27 cellular contexts compared by ENCODE assay signal in genomic region chr6:128069180-128069579, GRCh38.
DNase-seq lines count a peak whose midpoint lies in the region; ATAC-seq, FAIRE-seq and TF ChIP-seq lines count a peak whose summit lies in the region.
"Had no signal": no experiment of that assay in that cellular context is flagged by ENCODE, and none has a peak within 500 bp of the region (broad histone marks: within the 10 kb centered on the region; RNA-seq: fewer than 3 reads in every experiment).

No MANE protein-coding gene starts in this region.

- intact Hi-C loops in left ventricle myocardium inferior (cut with micrococcal nuclease): no loop called here
- intact Hi-C loops in left cardiac atrium (cut with DNase I): loop anchor here in 1 of 2 donors (5.0 kb wide), 1 partner anchor 453 kb away; the partner anchor contains the start of gene PTPRK

- H3K4me1 ChIP-seq in left ventricle myocardium inferior: peaks cover 21% of the 10 kb centered on the region
- no peaks in the 10 kb centered on the region for H3K4me1 ChIP-seq in SK-N-SH (ENCODE audit: control insufficient read depth in 1 of 2, insufficient read depth in 2 of 2, low read depth in 1 of 2, low read length in 1 of 2)
- H3K4me1 ChIP-seq: right atrium auricular region, testis, vagina had no signal

- peaks cover 3% of the 10 kb centered on the region for H3F3A ChIP-seq in SK-N-SH (replicated peaks; ENCODE audit: insufficient read depth)

- CTCF ChIA-PET in SK-N-SH (lab: Yijun Ruan, JAX): no interaction called here

- H3K36me3 ChIP-seq in left ventricle myocardium inferior (peaks cover 10% of the 10 kb centered on the region), SK-N-SH (replicated peaks in 1 of 2; ENCODE audit: control insufficient read depth in 1 of 2, insufficient read depth in 2 of 2, low read length in 1 of 2) (peaks cover 4% of the 10 kb centered on the region in 2 experiments)
- H3K36me3 ChIP-seq: cardiac muscle cell, ovary, right atrium auricular region, vagina had no signal

- H3K4me2 ChIP-seq in SK-N-SH: no peak overlapping the region

- WGBS in SK-N-SH (ENCODE audit: low lambda C conversion rate): 78% methylated on average over 2 of the region's 2 CpGs

- no peak for TF ChIP-seq RAD21 in SK-N-SH (IDR thresholded peaks at IDR 0.05; ENCODE audit: low read length)

- no peaks in the 10 kb centered on the region for H3K79me2 ChIP-seq in SK-N-SH (ENCODE audit: insufficient read depth)

- no peak overlapping the region for H2AFZ ChIP-seq in SK-N-SH (ENCODE audit: low read depth)

- H3K27ac ChIP-seq in left ventricle myocardium inferior (replicated peaks): peak overlapping the region; percentile 54
- H3K27ac ChIP-seq in SK-N-SH (ENCODE audit: low read depth in 2 of 2, low read length in 1 of 2): peak overlapping the region in 1 of 2 experiments; percentile 41; a peak in 2 of 4 replicates
- H3K27ac ChIP-seq: cardiac muscle cell, ovary, testis, vagina had no signal

- no peaks in the 10 kb centered on the region for H4K20me1 ChIP-seq in SK-N-SH (ENCODE audit: insufficient read depth)

- no peak for TF ChIP-seq EP300 in SK-N-SH (IDR thresholded peaks at IDR 0.05; ENCODE audit: borderline replicate concordance in 1 of 2, low read depth in 1 of 2, low read length in 1 of 2)

- no peak for FAIRE-seq in GM12892 (lab: Jason Lieb, UNC)
- FAIRE-seq: endothelial cell of umbilical vein, GM12891, HepG2 had no signal

- POLR2A ChIA-PET in SK-N-SH (lab: Yijun Ruan, JAX): no interaction called here

- no peak overlapping the region for H3K4me3 ChIP-seq in left ventricle myocardium inferior
- no peak overlapping the region for H3K4me3 ChIP-seq in SK-N-SH (ENCODE audit: low read depth in 2 of 2, low read length in 1 of 2)
- H3K4me3 ChIP-seq: cardiac muscle cell, ovary, right atrium auricular region, testis, vagina had no signal

- TF ChIP-seq CTCF in left ventricle myocardium inferior (IDR thresholded peaks at IDR 0.05; ENCODE audit: borderline replicate concordance) (no peak), SK-N-SH (IDR thresholded peaks at IDR 0.05) (no peak)

- H3K9ac ChIP-seq in SK-N-SH: no peak overlapping the region

- H3K9me2 ChIP-seq in SK-N-SH: no peaks in the 10 kb centered on the region

- no peak for TF ChIP-seq POLR2A in GM12892 (IDR thresholded peaks at IDR 0.05; ENCODE audit: low read depth, low read length)

- no peak for ATAC-seq in left cardiac atrium
- no peak for ATAC-seq in GM19397 (IDR thresholded peaks at IDR 0.05; ENCODE audit: unreplicated experiment)
- ATAC-seq: HepG2, left colon, natural killer cell had no signal

- H3K9me3 ChIP-seq in left ventricle myocardium inferior (replicated peaks) (no peaks in the 10 kb centered on the region), SK-N-SH (no peaks in the 10 kb centered on the region)
- H3K9me3 ChIP-seq: ovary, right atrium auricular region, testis, vagina had no signal

- no peak for DNase-seq in left ventricle myocardium inferior
- no peak for DNase-seq in left cardiac atrium
- DNase-seq in SK-N-SH: no peak
- DNase-seq in fibroblast of gingiva (ENCODE audit: low read depth): peak; percentile 59
- DNase-seq in GM12892 (ENCODE audit: insufficient read length): no peak
- DNase-seq in NCI-H2081 treated with DMSO at 0.1 percent for 48 hours (lab: John Stamatoyannopoulos, UW): no peak
- no peak for DNase-seq in NCI-H1105 treated with DMSO at 0.1 percent for 48 hours (lab: John Stamatoyannopoulos, UW)
- DNase-seq: activated CD4-positive, alpha-beta T cell treated with anti-CD3 and anti-CD28 coated beads for 48 hours; activated naive CD8-positive, alpha-beta T cell treated with anti-CD3 and anti-CD28 coated beads, Interleukin-2, amount 10 ng/mL, durations not matched to agents 7 days and 5 days; dermis blood vessel endothelial cell; left colon; mesendoderm; natural killer cell; NCI-H1417; NCI-H2171; NCI-H82; ovary; SHP77; T-helper 1 cell; testis had no signal

- no peaks in the 10 kb centered on the region for H3K27me3 ChIP-seq in left ventricle myocardium inferior (ENCODE audit: low read depth)
- H3K27me3 ChIP-seq in SK-N-SH (ENCODE audit: insufficient read depth): no peaks in the 10 kb centered on the region
- H3K27me3 ChIP-seq: cardiac muscle cell, ovary, right atrium auricular region, testis, vagina had no signal

TF ChIP-seq in SK-N-SH, 30 proteins besides CTCF, POLR2A, EP300 and RAD21 (continues in another document):
- TF ChIP-seq ELF1 (IDR thresholded peaks at IDR 0.05) (no peak), SMC3 (IDR thresholded peaks at IDR 0.05; ENCODE audit: low read depth, low read length) (no peak), IRF3 (IDR thresholded peaks at IDR 0.05; ENCODE audit: low read depth, low read length) (no peak), YY1 (IDR thresholded peaks at IDR 0.05; ENCODE audit: low read depth) (no peak), POLR2AphosphoS5 (IDR thresholded peaks at IDR 0.05; ENCODE audit: low read depth, low read length) (no peak), RCOR1 (IDR thresholded peaks at IDR 0.05; ENCODE audit: low read length) (no peak), TCF12 (IDR thresholded peaks at IDR 0.05) (peak; percentile 14; the same call in 1 of the 2 replicates), MAX (IDR thresholded peaks at IDR 0.05; ENCODE audit: low read depth) (no peak), USF2 (IDR thresholded peaks at IDR 0.05; ENCODE audit: borderline replicate concordance, low read depth, low read length) (no peak), SIN3A (IDR thresholded peaks at IDR 0.05; ENCODE audit: borderline replicate concordance, low read depth, low read length) (no peak), NRF1 (IDR thresholded peaks at IDR 0.05; ENCODE audit: low read depth, low read length) (no peak), TAF1 (IDR thresholded peaks at IDR 0.05; ENCODE audit: borderline replicate concordance, low read depth, low read length) (no peak), RFX5 (IDR thresholded peaks at IDR 0.05; ENCODE audit: low read length) (no peak), REST (IDR thresholded peaks at IDR 0.05; ENCODE audit: low read depth, low read length) (no peak), PBX3 (IDR thresholded peaks at IDR 0.05) (peak; percentile 70), NFIC (IDR thresholded peaks at IDR 0.05; ENCODE audit: borderline replicate concordance) (peak; percentile 20; the same call in 1 of the 2 replicates), FOSL2 (IDR thresholded peaks at IDR 0.05; ENCODE audit: borderline replicate concordance, low read depth) (peak; percentile 42; the same call in 1 of the 2 replicates), FOXJ3 (CRISPR knock-in tag; IDR thresholded peaks at IDR 0.05) (no peak), GABPA (IDR thresholded peaks at IDR 0.05; ENCODE audit: low read depth) (no peak)
